1 cellular context compared by ENCODE assay signal in the genomic region with DNA sequence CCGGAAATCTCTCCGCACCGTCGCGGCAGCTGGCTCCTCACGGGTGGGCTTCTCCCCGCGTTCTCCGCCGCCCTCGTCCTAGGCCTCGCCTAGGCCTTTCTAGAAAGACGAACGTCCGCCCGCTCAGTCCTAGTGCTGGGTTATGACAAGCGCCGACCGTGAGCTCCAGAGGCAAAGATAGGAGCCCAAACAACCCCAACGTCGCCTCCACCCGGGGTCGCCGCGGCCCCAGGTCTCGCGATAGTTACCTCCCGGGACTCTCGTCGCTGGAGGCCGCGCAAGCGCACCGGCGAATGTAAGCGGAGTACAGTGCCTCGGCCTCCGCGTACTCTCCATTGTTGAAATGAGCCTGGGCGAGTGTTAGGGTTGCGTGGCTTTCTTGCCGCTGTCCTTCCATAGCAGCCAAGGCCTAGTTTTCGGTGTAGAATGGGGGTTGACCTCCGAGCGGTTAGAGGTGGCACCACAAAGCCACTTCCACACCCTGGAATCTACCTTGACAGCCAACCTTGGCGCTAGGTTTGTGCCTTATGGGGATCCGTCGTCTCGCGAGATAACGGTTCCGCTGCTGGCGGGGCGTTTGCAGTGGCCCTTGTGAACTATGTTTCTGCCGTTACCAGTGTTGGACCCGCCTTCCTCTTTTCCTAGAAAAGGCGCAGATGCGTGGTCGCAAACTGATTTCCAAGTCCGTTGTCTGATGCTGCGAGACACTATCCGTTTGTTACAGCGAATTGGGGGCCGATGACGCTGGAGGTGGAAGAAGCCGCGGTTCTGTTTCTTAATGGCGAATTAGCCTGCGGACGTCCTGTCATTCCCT.
TF ChIP-seq lines count a peak whose summit lies in the region.

A gene (minus strand): TSS at position 526 of the 814 bp plus-strand sequence. CDS start 129 bp downstream, at position 397.

TF ChIP-seq in WTC11, 78 proteins besides CTCF, POLR2A, EP300 and RAD21 (continued from another document and continues in another):
- TF ChIP-seq NR1H2 (CRISPR knock-in tag; IDR thresholded peaks at IDR 0.05) (no peak), ZNF138 (CRISPR knock-in tag; conservative IDR thresholded peaks at IDR 0.05) (no peak), CREM (CRISPR knock-in tag; IDR thresholded peaks at IDR 0.05) (0 out of 2 replicates have a peak, but pooled peaks have one; percentile 46), NFYB (CRISPR knock-in tag; conservative IDR thresholded peaks at IDR 0.05; ENCODE audit: low read depth) (no peak), FOXP1 (CRISPR knock-in tag; IDR thresholded peaks at IDR 0.05; ENCODE audit: borderline replicate concordance) (no peak), GRHL2 (CRISPR knock-in tag; IDR thresholded peaks at IDR 0.05; ENCODE audit: insufficient replicate concordance, severe bottlenecking) (no peak), ELF4 (CRISPR knock-in tag; IDR thresholded peaks at IDR 0.05; ENCODE audit: low read depth) (no peak), RORB (CRISPR knock-in tag; IDR thresholded peaks at IDR 0.05) (no peak), SMAD4 (CRISPR knock-in tag; IDR thresholded peaks at IDR 0.05) (no peak), JUN (CRISPR knock-in tag; IDR thresholded peaks at IDR 0.05) (no peak), ZNF423 (CRISPR knock-in tag; IDR thresholded peaks at IDR 0.05) (no peak), TEAD1 (CRISPR knock-in tag; IDR thresholded peaks at IDR 0.05) (peak; percentile 55), ZNF121 (CRISPR knock-in tag; IDR thresholded peaks at IDR 0.05) (no peak), NR2C2 (CRISPR knock-in tag; IDR thresholded peaks at IDR 0.05) (no peak), RELA (CRISPR knock-in tag; IDR thresholded peaks at IDR 0.05; ENCODE audit: borderline replicate concordance) (no peak), NFE2L1 (CRISPR knock-in tag; IDR thresholded peaks at IDR 0.05) (no peak), FOXK1 (CRISPR knock-in tag; IDR thresholded peaks at IDR 0.05) (no peak; the same call in 1 of the 2 replicates), ETV6 (CRISPR knock-in tag; IDR thresholded peaks at IDR 0.05) (peak; percentile 12; the same call in 1 of the 2 replicates), ESRRA (CRISPR knock-in tag; IDR thresholded peaks at IDR 0.05; ENCODE audit: borderline replicate concordance) (0 out of 2 replicates have a peak, but pooled peaks have one; percentile 60), MXD4 (CRISPR knock-in tag; IDR thresholded peaks at IDR 0.05; ENCODE audit: borderline replicate concordance) (no peak)
- TF ChIP-seq, protein P1, sequence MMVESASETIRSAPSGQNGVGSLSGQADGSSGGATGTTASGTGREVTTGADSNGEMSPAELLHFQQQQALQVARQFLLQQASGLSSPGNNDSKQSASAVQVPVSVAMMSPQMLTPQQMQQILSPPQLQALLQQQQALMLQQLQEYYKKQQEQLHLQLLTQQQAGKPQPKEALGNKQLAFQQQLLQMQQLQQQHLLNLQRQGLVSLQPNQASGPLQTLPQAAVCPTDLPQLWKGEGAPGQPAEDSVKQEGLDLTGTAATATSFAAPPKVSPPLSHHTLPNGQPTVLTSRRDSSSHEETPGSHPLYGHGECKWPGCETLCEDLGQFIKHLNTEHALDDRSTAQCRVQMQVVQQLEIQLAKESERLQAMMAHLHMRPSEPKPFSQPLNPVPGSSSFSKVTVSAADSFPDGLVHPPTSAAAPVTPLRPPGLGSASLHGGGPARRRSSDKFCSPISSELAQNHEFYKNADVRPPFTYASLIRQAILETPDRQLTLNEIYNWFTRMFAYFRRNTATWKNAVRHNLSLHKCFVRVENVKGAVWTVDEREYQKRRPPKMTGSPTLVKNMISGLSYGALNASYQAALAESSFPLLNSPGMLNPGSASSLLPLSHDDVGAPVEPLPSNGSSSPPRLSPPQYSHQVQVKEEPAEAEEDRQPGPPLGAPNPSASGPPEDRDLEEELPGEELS (CRISPR knock-in tag; IDR thresholded peaks at IDR 0.05), result no peak; the same call in 1 of the 2 replicates
- TF ChIP-seq, protein P2, sequence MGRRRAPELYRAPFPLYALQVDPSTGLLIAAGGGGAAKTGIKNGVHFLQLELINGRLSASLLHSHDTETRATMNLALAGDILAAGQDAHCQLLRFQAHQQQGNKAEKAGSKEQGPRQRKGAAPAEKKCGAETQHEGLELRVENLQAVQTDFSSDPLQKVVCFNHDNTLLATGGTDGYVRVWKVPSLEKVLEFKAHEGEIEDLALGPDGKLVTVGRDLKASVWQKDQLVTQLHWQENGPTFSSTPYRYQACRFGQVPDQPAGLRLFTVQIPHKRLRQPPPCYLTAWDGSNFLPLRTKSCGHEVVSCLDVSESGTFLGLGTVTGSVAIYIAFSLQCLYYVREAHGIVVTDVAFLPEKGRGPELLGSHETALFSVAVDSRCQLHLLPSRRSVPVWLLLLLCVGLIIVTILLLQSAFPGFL (CRISPR knock-in tag; IDR thresholded peaks at IDR 0.05; ENCODE audit: borderline replicate concordance), result no peak; the same call in 1 of the 2 replicates
- TF ChIP-seq, protein P3, sequence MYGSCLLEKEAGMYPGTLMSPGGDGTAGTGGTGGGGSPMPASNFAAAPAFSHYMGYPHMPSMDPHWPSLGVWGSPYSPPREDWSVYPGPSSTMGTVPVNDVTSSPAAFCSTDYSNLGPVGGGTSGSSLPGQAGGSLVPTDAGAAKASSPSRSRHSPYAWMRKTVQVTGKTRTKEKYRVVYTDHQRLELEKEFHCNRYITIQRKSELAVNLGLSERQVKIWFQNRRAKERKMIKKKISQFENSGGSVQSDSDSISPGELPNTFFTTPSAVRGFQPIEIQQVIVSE (CRISPR knock-in tag; IDR thresholded peaks at IDR 0.05; ENCODE audit: borderline replicate concordance), result no peak
- TF ChIP-seq, protein P4, sequence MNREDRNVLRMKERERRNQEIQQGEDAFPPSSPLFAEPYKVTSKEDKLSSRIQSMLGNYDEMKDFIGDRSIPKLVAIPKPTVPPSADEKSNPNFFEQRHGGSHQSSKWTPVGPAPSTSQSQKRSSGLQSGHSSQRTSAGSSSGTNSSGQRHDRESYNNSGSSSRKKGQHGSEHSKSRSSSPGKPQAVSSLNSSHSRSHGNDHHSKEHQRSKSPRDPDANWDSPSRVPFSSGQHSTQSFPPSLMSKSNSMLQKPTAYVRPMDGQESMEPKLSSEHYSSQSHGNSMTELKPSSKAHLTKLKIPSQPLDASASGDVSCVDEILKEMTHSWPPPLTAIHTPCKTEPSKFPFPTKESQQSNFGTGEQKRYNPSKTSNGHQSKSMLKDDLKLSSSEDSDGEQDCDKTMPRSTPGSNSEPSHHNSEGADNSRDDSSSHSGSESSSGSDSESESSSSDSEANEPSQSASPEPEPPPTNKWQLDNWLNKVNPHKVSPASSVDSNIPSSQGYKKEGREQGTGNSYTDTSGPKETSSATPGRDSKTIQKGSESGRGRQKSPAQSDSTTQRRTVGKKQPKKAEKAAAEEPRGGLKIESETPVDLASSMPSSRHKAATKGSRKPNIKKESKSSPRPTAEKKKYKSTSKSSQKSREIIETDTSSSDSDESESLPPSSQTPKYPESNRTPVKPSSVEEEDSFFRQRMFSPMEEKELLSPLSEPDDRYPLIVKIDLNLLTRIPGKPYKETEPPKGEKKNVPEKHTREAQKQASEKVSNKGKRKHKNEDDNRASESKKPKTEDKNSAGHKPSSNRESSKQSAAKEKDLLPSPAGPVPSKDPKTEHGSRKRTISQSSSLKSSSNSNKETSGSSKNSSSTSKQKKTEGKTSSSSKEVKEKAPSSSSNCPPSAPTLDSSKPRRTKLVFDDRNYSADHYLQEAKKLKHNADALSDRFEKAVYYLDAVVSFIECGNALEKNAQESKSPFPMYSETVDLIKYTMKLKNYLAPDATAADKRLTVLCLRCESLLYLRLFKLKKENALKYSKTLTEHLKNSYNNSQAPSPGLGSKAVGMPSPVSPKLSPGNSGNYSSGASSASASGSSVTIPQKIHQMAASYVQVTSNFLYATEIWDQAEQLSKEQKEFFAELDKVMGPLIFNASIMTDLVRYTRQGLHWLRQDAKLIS (CRISPR knock-in tag; IDR thresholded peaks at IDR 0.05; ENCODE audit: borderline replicate concordance), result 0 out of 2 replicates have a peak, but pooled peaks have one; percentile 31
- TF ChIP-seq, protein P5, sequence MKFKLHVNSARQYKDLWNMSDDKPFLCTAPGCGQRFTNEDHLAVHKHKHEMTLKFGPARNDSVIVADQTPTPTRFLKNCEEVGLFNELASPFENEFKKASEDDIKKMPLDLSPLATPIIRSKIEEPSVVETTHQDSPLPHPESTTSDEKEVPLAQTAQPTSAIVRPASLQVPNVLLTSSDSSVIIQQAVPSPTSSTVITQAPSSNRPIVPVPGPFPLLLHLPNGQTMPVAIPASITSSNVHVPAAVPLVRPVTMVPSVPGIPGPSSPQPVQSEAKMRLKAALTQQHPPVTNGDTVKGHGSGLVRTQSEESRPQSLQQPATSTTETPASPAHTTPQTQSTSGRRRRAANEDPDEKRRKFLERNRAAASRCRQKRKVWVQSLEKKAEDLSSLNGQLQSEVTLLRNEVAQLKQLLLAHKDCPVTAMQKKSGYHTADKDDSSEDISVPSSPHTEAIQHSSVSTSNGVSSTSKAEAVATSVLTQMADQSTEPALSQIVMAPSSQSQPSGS (CRISPR knock-in tag; IDR thresholded peaks at IDR 0.05; ENCODE audit: borderline replicate concordance, low read depth), result no peak
- TF ChIP-seq, protein P6, sequence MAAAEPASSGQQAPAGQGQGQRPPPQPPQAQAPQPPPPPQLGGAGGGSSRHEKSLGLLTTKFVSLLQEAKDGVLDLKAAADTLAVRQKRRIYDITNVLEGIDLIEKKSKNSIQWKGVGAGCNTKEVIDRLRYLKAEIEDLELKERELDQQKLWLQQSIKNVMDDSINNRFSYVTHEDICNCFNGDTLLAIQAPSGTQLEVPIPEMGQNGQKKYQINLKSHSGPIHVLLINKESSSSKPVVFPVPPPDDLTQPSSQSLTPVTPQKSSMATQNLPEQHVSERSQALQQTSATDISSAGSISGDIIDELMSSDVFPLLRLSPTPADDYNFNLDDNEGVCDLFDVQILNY (CRISPR knock-in tag; IDR thresholded peaks at IDR 0.05), result peak; percentile 42; the same call in 1 of the 2 replicates
- TF ChIP-seq, protein P7, sequence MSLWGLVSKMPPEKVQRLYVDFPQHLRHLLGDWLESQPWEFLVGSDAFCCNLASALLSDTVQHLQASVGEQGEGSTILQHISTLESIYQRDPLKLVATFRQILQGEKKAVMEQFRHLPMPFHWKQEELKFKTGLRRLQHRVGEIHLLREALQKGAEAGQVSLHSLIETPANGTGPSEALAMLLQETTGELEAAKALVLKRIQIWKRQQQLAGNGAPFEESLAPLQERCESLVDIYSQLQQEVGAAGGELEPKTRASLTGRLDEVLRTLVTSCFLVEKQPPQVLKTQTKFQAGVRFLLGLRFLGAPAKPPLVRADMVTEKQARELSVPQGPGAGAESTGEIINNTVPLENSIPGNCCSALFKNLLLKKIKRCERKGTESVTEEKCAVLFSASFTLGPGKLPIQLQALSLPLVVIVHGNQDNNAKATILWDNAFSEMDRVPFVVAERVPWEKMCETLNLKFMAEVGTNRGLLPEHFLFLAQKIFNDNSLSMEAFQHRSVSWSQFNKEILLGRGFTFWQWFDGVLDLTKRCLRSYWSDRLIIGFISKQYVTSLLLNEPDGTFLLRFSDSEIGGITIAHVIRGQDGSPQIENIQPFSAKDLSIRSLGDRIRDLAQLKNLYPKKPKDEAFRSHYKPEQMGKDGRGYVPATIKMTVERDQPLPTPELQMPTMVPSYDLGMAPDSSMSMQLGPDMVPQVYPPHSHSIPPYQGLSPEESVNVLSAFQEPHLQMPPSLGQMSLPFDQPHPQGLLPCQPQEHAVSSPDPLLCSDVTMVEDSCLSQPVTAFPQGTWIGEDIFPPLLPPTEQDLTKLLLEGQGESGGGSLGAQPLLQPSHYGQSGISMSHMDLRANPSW (CRISPR knock-in tag; conservative IDR thresholded peaks at IDR 0.05; ENCODE audit: low read depth), result no peak
- TF ChIP-seq, protein P8, sequence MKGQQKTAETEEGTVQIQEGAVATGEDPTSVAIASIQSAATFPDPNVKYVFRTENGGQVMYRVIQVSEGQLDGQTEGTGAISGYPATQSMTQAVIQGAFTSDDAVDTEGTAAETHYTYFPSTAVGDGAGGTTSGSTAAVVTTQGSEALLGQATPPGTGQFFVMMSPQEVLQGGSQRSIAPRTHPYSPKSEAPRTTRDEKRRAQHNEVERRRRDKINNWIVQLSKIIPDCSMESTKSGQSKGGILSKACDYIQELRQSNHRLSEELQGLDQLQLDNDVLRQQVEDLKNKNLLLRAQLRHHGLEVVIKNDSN (CRISPR knock-in tag; IDR thresholded peaks at IDR 0.05), result no peak
- TF ChIP-seq, protein P9, sequence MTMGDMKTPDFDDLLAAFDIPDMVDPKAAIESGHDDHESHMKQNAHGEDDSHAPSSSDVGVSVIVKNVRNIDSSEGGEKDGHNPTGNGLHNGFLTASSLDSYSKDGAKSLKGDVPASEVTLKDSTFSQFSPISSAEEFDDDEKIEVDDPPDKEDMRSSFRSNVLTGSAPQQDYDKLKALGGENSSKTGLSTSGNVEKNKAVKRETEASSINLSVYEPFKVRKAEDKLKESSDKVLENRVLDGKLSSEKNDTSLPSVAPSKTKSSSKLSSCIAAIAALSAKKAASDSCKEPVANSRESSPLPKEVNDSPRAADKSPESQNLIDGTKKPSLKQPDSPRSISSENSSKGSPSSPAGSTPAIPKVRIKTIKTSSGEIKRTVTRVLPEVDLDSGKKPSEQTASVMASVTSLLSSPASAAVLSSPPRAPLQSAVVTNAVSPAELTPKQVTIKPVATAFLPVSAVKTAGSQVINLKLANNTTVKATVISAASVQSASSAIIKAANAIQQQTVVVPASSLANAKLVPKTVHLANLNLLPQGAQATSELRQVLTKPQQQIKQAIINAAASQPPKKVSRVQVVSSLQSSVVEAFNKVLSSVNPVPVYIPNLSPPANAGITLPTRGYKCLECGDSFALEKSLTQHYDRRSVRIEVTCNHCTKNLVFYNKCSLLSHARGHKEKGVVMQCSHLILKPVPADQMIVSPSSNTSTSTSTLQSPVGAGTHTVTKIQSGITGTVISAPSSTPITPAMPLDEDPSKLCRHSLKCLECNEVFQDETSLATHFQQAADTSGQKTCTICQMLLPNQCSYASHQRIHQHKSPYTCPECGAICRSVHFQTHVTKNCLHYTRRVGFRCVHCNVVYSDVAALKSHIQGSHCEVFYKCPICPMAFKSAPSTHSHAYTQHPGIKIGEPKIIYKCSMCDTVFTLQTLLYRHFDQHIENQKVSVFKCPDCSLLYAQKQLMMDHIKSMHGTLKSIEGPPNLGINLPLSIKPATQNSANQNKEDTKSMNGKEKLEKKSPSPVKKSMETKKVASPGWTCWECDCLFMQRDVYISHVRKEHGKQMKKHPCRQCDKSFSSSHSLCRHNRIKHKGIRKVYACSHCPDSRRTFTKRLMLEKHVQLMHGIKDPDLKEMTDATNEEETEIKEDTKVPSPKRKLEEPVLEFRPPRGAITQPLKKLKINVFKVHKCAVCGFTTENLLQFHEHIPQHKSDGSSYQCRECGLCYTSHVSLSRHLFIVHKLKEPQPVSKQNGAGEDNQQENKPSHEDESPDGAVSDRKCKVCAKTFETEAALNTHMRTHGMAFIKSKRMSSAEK (CRISPR knock-in tag; IDR thresholded peaks at IDR 0.05; ENCODE audit: borderline replicate concordance), result no peak
- TF ChIP-seq, protein P10, sequence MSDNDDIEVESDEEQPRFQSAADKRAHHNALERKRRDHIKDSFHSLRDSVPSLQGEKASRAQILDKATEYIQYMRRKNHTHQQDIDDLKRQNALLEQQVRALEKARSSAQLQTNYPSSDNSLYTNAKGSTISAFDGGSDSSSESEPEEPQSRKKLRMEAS (CRISPR knock-in tag; IDR thresholded peaks at IDR 0.05), result peak; percentile 61
